ENCODE assay signal across 8 cellular contexts in the genomic region with DNA sequence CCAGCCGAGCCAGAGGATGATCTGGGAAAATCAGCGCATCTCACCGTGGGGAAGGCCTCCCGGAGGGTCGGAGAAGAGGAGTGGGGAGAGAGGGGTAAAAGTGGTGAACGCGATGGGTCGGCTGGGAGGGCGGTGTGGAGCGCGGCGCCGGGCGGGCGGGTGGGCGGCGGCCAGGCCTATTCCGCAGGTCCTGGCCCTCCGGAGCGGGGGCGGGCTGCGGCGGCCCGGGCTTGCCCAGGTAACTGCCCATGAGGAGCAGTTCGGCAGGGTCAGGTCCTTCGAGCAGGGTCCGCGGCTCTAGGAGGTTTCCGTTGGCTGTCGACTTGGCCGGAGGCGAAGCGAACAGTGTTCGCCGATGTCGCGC. TPM values are rescaled to one million over a fixed set of nuclear protein-coding genes. Genes with fewer than 3 reads are reported as not detected.
DNase-seq lines count a peak whose midpoint lies in the region; ATAC-seq and TF ChIP-seq lines count a peak whose summit lies in the region.
"Not testable (repeated sequence)": the region's sequence is repeated elsewhere in the genome, so short reads cannot be mapped to it uniquely, and the experiment has no call there.

No MANE protein-coding gene starts in this region.

- peak overlapping the region; percentile 87 for H3K27ac Mint-ChIP-seq in CD4-positive, alpha-beta T cell

- H3K4me1 ChIP-seq in foreskin keratinocyte; mucosa of descending colon (ENCODE audit: low read depth): not testable (repeated sequence)

- POLR2A ChIA-PET in CD4-positive, alpha-beta T cell (lab: Charles Lee), result not testable (repeated sequence)

- H3K36me3 ChIP-seq in mucosa of descending colon (ENCODE audit: low read depth), result not testable (repeated sequence)

- DNase-seq in CD4-positive, alpha-beta T cell; astrocyte of the spinal cord (ENCODE audit: low read depth, low spot score); foreskin keratinocyte; mucosa of descending colon; stimulated activated naive CD8-positive, alpha-beta T cell treated with anti-CD3 and anti-CD28 coated beads, Interleukin-15, Interleukin-2, amounts not matched to agents 100 U/mL and 50 U/mL, for 24 hours: not testable (repeated sequence)

- peaks cover 18% of the 10 kb centered on the region for H3K4me1 Mint-ChIP-seq in CD4-positive, alpha-beta T cell (ENCODE audit: low read depth)

- not testable (repeated sequence) for H3K9me3 ChIP-seq in CD4-positive, alpha-beta T cell (ENCODE audit: control insufficient read depth, low read length); mucosa of descending colon

- H3K4me3 Mint-ChIP-seq in CD4-positive, alpha-beta T cell, result peak overlapping the region; percentile 92

- CTCF ChIA-PET in CD4-positive, alpha-beta T cell (lab: Charles Lee), result not testable (repeated sequence)

- peak overlapping the region; percentile 37 for H3K4me3 ChIP-seq in astrocyte of the spinal cord (ENCODE audit: low read depth, low read length)
- H3K4me3 ChIP-seq in mucosa of descending colon, result not testable (repeated sequence)

- in situ Hi-C loops in astrocyte of the spinal cord (cut with HindIII; ENCODE audit: low sequenced_read_pairs), result not testable (repeated sequence)

- not testable (repeated sequence) for H3K27me3 ChIP-seq in CD4-positive, alpha-beta T cell (ENCODE audit: control insufficient read depth, insufficient read depth, low read length); foreskin keratinocyte

- not testable (repeated sequence) for TF ChIP-seq CTCF in CD4-positive, alpha-beta T cell (IDR thresholded peaks at IDR 0.05); astrocyte of the spinal cord (IDR thresholded peaks at IDR 0.05; ENCODE audit: low read depth, low read length); foreskin keratinocyte (conservative IDR thresholded peaks at IDR 0.05); mucosa of descending colon (IDR thresholded peaks at IDR 0.05)

- H3K9me3 Mint-ChIP-seq in CD4-positive, alpha-beta T cell, result not testable (repeated sequence)

- peak; percentile 15 for ATAC-seq in CD4-positive, alpha-beta T cell (ENCODE audit: poor library complexity)
- ATAC-seq in GM21528 (IDR thresholded peaks at IDR 0.05; ENCODE audit: low FRiP score, unreplicated experiment) (peak; percentile 46), HG03159 (IDR thresholded peaks at IDR 0.05; ENCODE audit: unreplicated experiment) (peak; percentile 41), SK-N-SH treated with all-trans-retinoic acid at 6 μM for 48 hours (peak; percentile 62), foreskin keratinocyte (peak; percentile 59), mucosa of descending colon (peak; percentile 75)
- ATAC-seq in stimulated activated naive CD8-positive, alpha-beta T cell treated with anti-CD3 and anti-CD28 coated beads, Interleukin-15, Interleukin-2, amounts not matched to agents 100 U/mL and 50 U/mL, for 24 hours, result peak; percentile 40

- intact Hi-C loops in CD4-positive, alpha-beta T cell (cut with DNase I, micrococcal nuclease); mucosa of descending colon (cut with DNase I, micrococcal nuclease): not testable (repeated sequence)

- not testable (repeated sequence) for H3K27ac ChIP-seq in CD4-positive, alpha-beta T cell (ENCODE audit: low read depth, low read length)
- H3K27ac ChIP-seq in foreskin keratinocyte, result peak overlapping the region; percentile 94

- not testable (repeated sequence) for H3K27me3 Mint-ChIP-seq in CD4-positive, alpha-beta T cell

- H3K36me3 Mint-ChIP-seq in CD4-positive, alpha-beta T cell (ENCODE audit: low read depth), result peaks cover 33% of the 10 kb centered on the region

RNA-seq across cellular contexts. Expression of gene POM121C, which starts 44.0 kb away (rescaled TPM):
- 10 to 100 TPM; 97.6 to 99.5 TPM for total RNA-seq in CD4-positive, alpha-beta T cell
- total RNA-seq in foreskin keratinocyte (17.2 and 18.3 TPM in 2 replicates), mucosa of descending colon (10 to 100 TPM; 29.2 to 43.7 (median 34.4) TPM)
- polyA plus RNA-seq in foreskin keratinocyte, result 10.8 and 12.5 TPM in 2 replicates

RNA-seq across cellular contexts. Expression of gene TRIM73, which starts 46.7 kb away (rescaled TPM):
- 10 to 100 TPM; 19.1 to 22.3 TPM for total RNA-seq in CD4-positive, alpha-beta T cell
- total RNA-seq in foreskin keratinocyte (0.37 and 0.39 TPM in 2 replicates), mucosa of descending colon (1 to 10 TPM; 3.2 to 5.7 (median 4.3) TPM)
- polyA plus RNA-seq in foreskin keratinocyte, result 0.19 and 0.66 TPM in 2 replicates

RNA-seq across cellular contexts. Expression of gene SPDYE5, which starts 50.0 kb away (rescaled TPM):
- under 1 TPM in 1 of 2 experiments, not detected in 1; 0.20 TPM for total RNA-seq in CD4-positive, alpha-beta T cell
- not detected in 2 replicates for total RNA-seq in foreskin keratinocyte
- polyA plus RNA-seq in foreskin keratinocyte, result not detected in 2 replicates
- total RNA-seq in mucosa of descending colon, result under 1 TPM in 2 of 3 donors, not detected in 1; 0.17 to 0.38 TPM

Comparison
In these comparisons a context has a peak if more than half of its experiments do, and no peak if none do; other contexts are left out.
1. ATAC-seq: peak in every context shown above with its lines; median percentile 75 in mucosa of descending colon; 62 in SK-N-SH treated with all-trans-retinoic acid at 6 μM for 48 hours; 59 in foreskin keratinocyte; 46 in GM21528; 41 in HG03159; 40 in stimulated activated naive CD8-positive, alpha-beta T cell treated with anti-CD3 and anti-CD28 coated beads, Interleukin-15, Interleukin-2, amounts not matched to agents 100 U/mL and 50 U/mL, for 24 hours; 15 in CD4-positive, alpha-beta T cell.